ENCODE assay signal across 8 cellular contexts in the genomic region with DNA sequence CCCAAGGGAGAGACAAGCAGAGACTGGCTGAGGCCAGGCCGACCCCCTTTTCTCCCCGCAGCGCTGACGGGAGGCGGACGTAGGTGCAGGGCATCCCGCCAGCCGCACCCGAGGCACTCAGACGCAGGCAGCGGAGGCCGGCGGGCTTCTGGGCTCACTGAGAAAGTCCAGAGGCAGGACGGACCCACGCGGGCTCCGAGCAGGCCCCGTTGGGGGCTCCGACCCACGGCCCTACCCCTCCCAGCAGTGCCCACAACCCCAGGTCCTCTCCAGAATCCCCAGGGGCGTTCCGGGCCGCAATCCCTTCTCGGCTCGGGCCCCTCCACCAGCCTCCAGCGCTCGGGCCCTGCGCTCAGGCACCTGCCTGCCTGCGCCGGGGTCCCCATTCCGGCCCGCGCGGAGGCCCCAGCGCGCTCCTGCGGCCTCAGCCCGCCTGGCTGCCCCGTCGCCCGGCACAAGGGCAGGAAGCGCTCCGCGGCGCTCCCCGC. TPM values are rescaled to one million over a fixed set of nuclear protein-coding genes. Genes with fewer than 3 reads are reported as not detected.
A peak's percentile ranks its signal among the peaks of the same experiment; 100 is the strongest.
DNase-seq lines count a peak whose midpoint lies in the region; ATAC-seq and TF ChIP-seq lines count a peak whose summit lies in the region.

No MANE protein-coding gene starts in this region.

- H3K9ac ChIP-seq in SK-N-MC (ENCODE audit: insufficient read length) = peak overlapping the region; percentile 86

- H3K4me3 ChIP-seq in SK-N-MC (peak overlapping the region; percentile 88), ascending aorta (peak overlapping the region; percentile 78 to 95), right cardiac atrium (ENCODE audit: low read length) (peak overlapping the region; percentile 85)

- ATAC-seq in GM21367 (IDR thresholded peaks at IDR 0.05; ENCODE audit: unreplicated experiment) = peak; percentile 18
- peak; percentile 28 to 37 for ATAC-seq in right cardiac atrium

- TF ChIP-seq CTCF in ascending aorta (IDR thresholded peaks at IDR 0.05) = no peak

- H3K9me3 ChIP-seq in SK-N-MC (ENCODE audit: low read depth, low read length) (no peaks in the 10 kb centered on the region), ascending aorta (no peaks in the 10 kb centered on the region), right cardiac atrium (ENCODE audit: control insufficient read depth, low read length) (no peaks in the 10 kb centered on the region)

- under 1% methylated on average over 46 of the region's 46 CpGs for WGBS in right cardiac atrium

- in situ Hi-C loops in Caki2 (cut with HindIII; ENCODE audit: low pct_unique_long_range_greater_than_20kb, low sequenced_read_pairs) = no loop called here

- H3K4me1 ChIP-seq in ascending aorta (peaks cover 6 to 14% of the 10 kb centered on the region in 2 donors), right cardiac atrium (ENCODE audit: control insufficient read depth, insufficient read depth, low read length) (peaks cover 8% of the 10 kb centered on the region)

- H3K27ac ChIP-seq in SK-N-MC (no peak overlapping the region), ascending aorta (peak overlapping the region; percentile 94 to 95), right cardiac atrium (ENCODE audit: low read length) (peak overlapping the region; percentile 96)

- H3K36me3 ChIP-seq in SK-N-MC (ENCODE audit: insufficient read depth, low read length) (0 out of 2 replicates have a peak, but pooled peaks cover 3% of the 10 kb centered on the region), ascending aorta (no peaks in the 10 kb centered on the region)

- no peaks in the 10 kb centered on the region for H3K27me3 ChIP-seq in ascending aorta
- no peaks in the 10 kb centered on the region for H3K27me3 ChIP-seq in right cardiac atrium (ENCODE audit: control insufficient read depth, insufficient read depth)

- intact Hi-C loops in ascending aorta (cut with DNase I) = loop anchor here (2.0 to 5.0 kb wide), 6 partner anchors 80 to 1130 kb away; partner anchors contain the start of genes C5orf22, DROSHA, GOLPH3 and SUB1
- intact Hi-C loops in right cardiac atrium (cut with DNase I) = no loop called here

- DNase-seq in Caki2 (ENCODE audit: low read depth) (peak; percentile 42), HT-29 (ENCODE audit: low spot score) (peak; percentile 72), SK-N-MC (ENCODE audit: low read depth, low spot score) (no peak), ascending aorta (ENCODE audit: low spot score in 2 of 2) (peak in 1 of 2 donors; percentile 82), right cardiac atrium (peak; percentile 81 to 91 (median 89)), retina (peak; percentile 86), DMS114 treated with DMSO at 0.1 percent for 48 hours (lab: John Stamatoyannopoulos, UW; ENCODE audit: unreplicated experiment) (no peak)

RNA-seq across cellular contexts. Expression of gene MTMR12, which starts 0.5 kb away (rescaled TPM):
- 9.5 and 26.8 TPM in 2 replicates for total RNA-seq in Caki2 (2014; rRNA removed; shearing (Covaris generic); ENCODE audit: low replicate concordance)
- 10.4 and 13.1 TPM in 2 replicates for total RNA-seq in HT-29 (2014; rRNA removed; shearing (Covaris generic))
- total RNA-seq in ascending aorta (19.5 TPM), right cardiac atrium (10 to 100 TPM; 19.1 to 28.1 (median 22.7) TPM)
- 6.2 TPM for polyA plus RNA-seq in right cardiac atrium

Comparison
In these comparisons a context has a peak if more than half of its experiments do, and no peak if none do; other contexts are left out.
1. DNase-seq: peak in Caki2 (single experiment), HT-29 (single experiment), right cardiac atrium (3 of 3) and retina (single experiment); none in SK-N-MC (single experiment) and DMS114 treated with DMSO at 0.1 percent for 48 hours (single experiment).
2. Peak in every context shown above with its lines, with median percentiles within 50 percentile points of each other: H3K4me3 ChIP-seq.